23 cellular contexts compared by ENCODE assay signal in the genomic region with DNA sequence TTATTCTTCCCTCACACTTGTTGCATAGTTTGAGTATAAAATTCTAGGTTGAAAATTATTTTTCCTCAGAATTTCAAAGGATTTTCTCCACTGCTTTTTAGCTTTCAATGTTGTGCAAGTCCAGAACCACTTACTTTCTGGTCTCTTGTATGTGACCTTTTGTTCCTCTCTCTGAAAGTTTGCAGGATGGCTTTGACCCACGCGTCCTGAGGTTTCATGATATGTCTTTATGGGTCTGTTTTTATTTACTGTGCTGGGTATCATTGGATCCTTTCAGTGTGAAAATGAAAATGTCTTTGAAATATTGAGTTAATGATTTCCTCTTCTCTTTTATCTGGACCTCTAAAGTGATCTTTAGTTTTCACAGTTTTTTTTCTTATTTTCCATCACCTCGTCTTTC. TPM values are rescaled to one million over a fixed set of nuclear protein-coding genes. Genes with fewer than 3 reads are reported as not detected.
A peak's percentile ranks its signal among the peaks of the same experiment; 100 is the strongest.
DNase-seq lines count a peak whose midpoint lies in the region; FAIRE-seq and TF ChIP-seq lines count a peak whose summit lies in the region.
"Had no signal": no experiment of that assay in that cellular context is flagged by ENCODE, and none has a peak within 500 bp of the region (broad histone marks: within the 10 kb centered on the region; RNA-seq: fewer than 3 reads in every experiment).

No MANE protein-coding gene starts in this region.

- H3K4me3 ChIP-seq in breast epithelium (no peak overlapping the region), astrocyte (ENCODE audit: insufficient read depth, low read depth, low read length) (no peak overlapping the region), keratinocyte (ENCODE audit: control insufficient read depth in 2 of 3, extremely low read depth in 1 of 3, insufficient read depth in 2 of 3, low read depth in 1 of 3, low read length in 3 of 3) (peak overlapping the region in 1 of 3 experiments; percentile 5)
- H3K4me3 ChIP-seq in CD4-positive, alpha-beta memory T cell (ENCODE audit: low read length in 2 of 2) = no peak overlapping the region
- H3K4me3 ChIP-seq: ascending aorta; BLaER1 treated with 17β-estradiol and CSF1 and Interleukin-3, amounts not matched to agents 10 nM and 100 nM; colonic mucosa; skin epidermis had no signal

- dilution Hi-C loops in keratinocyte (cut with MboI; ENCODE audit: extremely low pct_ligation_motif_present, low sequenced_read_pairs) = no loop called here

- H3K9me3 Mint-ChIP-seq in MCF 10A (ENCODE audit: unreplicated experiment) (peaks cover 14% of the 10 kb centered on the region), astrocyte (ENCODE audit: unreplicated experiment) (no peaks in the 10 kb centered on the region)
- H3K9me3 Mint-ChIP-seq in CD4-positive, alpha-beta memory T cell = no peaks in the 10 kb centered on the region

- H3K9me1 ChIP-seq in keratinocyte (ENCODE audit: control insufficient read depth, extremely low read depth, insufficient read depth, low read length) = no peaks in the 10 kb centered on the region

- H3K4me3 Mint-ChIP-seq in MCF 10A (ENCODE audit: unreplicated experiment) (no peak overlapping the region), astrocyte (ENCODE audit: unreplicated experiment) (no peak overlapping the region)
- H3K4me3 Mint-ChIP-seq in CD4-positive, alpha-beta memory T cell = peak overlapping the region in 1 of 8 donors; percentile 3
- H3K4me3 Mint-ChIP-seq: activated CD4-positive, alpha-beta T cell treated with anti-CD3 and anti-CD28 coated beads, Interleukin-2, amount 10 ng/mL, durations not matched to agents 7 days and 5 days; neural crest cell had no signal

- no peak overlapping the region for H2AFZ ChIP-seq in astrocyte (ENCODE audit: low read depth, low read length)
- no peak overlapping the region for H2AFZ ChIP-seq in keratinocyte (ENCODE audit: control insufficient read depth, low read length)

- in situ Hi-C loops in GM13976 (cut with MboI; ENCODE audit: low sequenced_read_pairs, unreplicated experiment) = no loop called here

- no peak for FAIRE-seq in astrocyte (lab: Jason Lieb, UNC)
- no peak for FAIRE-seq in keratinocyte (lab: Jason Lieb, UNC)
- no peak for FAIRE-seq in D721Med (lab: Jason Lieb, UNC)
- FAIRE-seq: frontal cortex, GM12891 had no signal

- H3K27ac Mint-ChIP-seq in MCF 10A (ENCODE audit: low read depth, unreplicated experiment) (peak overlapping the region; percentile 92), astrocyte (ENCODE audit: unreplicated experiment) (peak overlapping the region; percentile 16)
- H3K27ac Mint-ChIP-seq in CD4-positive, alpha-beta memory T cell = peak overlapping the region in 2 of 7 donors; percentile 0 to 58

- CTCF ChIA-PET in MCF 10A (lab: Yijun Ruan, JAX) = interaction anchor here (1.1 to 1.6 kb wide), 2 partner anchors 196 to 218 kb away, joined by 3 read pairs; no protein-coding TSS in a partner anchor
- CTCF ChIA-PET in CD4-positive, alpha-beta memory T cell (lab: Charles Lee; ENCODE audit: partially characterized antibody) = interaction anchor here (1.7 kb wide), 1 partner anchor 13 kb away, joined by 5 read pairs; no protein-coding TSS in a partner anchor

- intact Hi-C loops in MCF 10A (cut with micrococcal nuclease) = no loop called here
- intact Hi-C loops in breast epithelium (cut with DNase I; ENCODE audit: low total_unique reads) = no loop called here
- intact Hi-C loops in CD4-positive, alpha-beta memory T cell (cut with micrococcal nuclease) = no loop called here

- no peak for TF ChIP-seq CTCF in MCF 10A (IDR thresholded peaks at IDR 0.05; ENCODE audit: unreplicated experiment)
- no peak for TF ChIP-seq CTCF in breast epithelium (IDR thresholded peaks at IDR 0.05)
- no peak for TF ChIP-seq CTCF in astrocyte (IDR thresholded peaks at IDR 0.05; ENCODE audit: insufficient read depth, low read depth, low read length)
- TF ChIP-seq CTCF in keratinocyte (optimal IDR thresholded peaks at IDR 0.05 in 1 of 3, IDR thresholded peaks at IDR 0.05 in 1 of 3, conservative IDR thresholded peaks at IDR 0.05 in 1 of 3; ENCODE audit: extremely low read depth in 1 of 3, insufficient read depth in 2 of 3, low read length in 3 of 3) = no peak
- TF ChIP-seq CTCF in D721Med (IDR thresholded peaks at IDR 0.05; ENCODE audit: insufficient read depth, missing control alignments) = no peak
- no peak for TF ChIP-seq CTCF in GM13976 (IDR thresholded peaks at IDR 0.05; ENCODE audit: borderline replicate concordance, control extremely low read depth, extremely low read depth, insufficient read depth, missing control alignments)

- no peaks in the 10 kb centered on the region for H3K27me3 ChIP-seq in breast epithelium
- H3K27me3 ChIP-seq in astrocyte (ENCODE audit: insufficient read depth, low read length) = no peaks in the 10 kb centered on the region
- H3K27me3 ChIP-seq in keratinocyte (ENCODE audit: control insufficient read depth, extremely low read depth, insufficient read depth, low read length) = no peaks in the 10 kb centered on the region
- no peaks in the 10 kb centered on the region for H3K27me3 ChIP-seq in CD4-positive, alpha-beta memory T cell (ENCODE audit: insufficient read depth, low read length)
- H3K27me3 ChIP-seq: ascending aorta; BLaER1 treated with 17β-estradiol and CSF1 and Interleukin-3, amounts not matched to agents 10 nM and 100 nM; colonic mucosa had no signal

- peaks cover 6% of the 10 kb centered on the region for H4K20me1 ChIP-seq in astrocyte (ENCODE audit: insufficient read depth, low read length)
- no peaks in the 10 kb centered on the region for H4K20me1 ChIP-seq in keratinocyte (ENCODE audit: control insufficient read depth, extremely low read depth, insufficient read depth, low read length)
- H4K20me1 ChIP-seq: BLaER1 treated with 17β-estradiol and CSF1 and Interleukin-3, amounts not matched to agents 10 nM and 100 nM had no signal

- H3K4me1 ChIP-seq in breast epithelium (no peaks in the 10 kb centered on the region), astrocyte (ENCODE audit: insufficient read depth, low read length) (peaks cover 8% of the 10 kb centered on the region), keratinocyte (ENCODE audit: control insufficient read depth, extremely low read depth, insufficient read depth, low read length) (peaks cover 33% of the 10 kb centered on the region)
- peaks cover 7% of the 10 kb centered on the region for H3K4me1 ChIP-seq in CD4-positive, alpha-beta memory T cell (ENCODE audit: insufficient read depth, low read length)
- H3K4me1 ChIP-seq: colonic mucosa had no signal

- H3K27ac ChIP-seq in breast epithelium (no peak overlapping the region), astrocyte (ENCODE audit: low read depth, low read length) (no peak overlapping the region), keratinocyte (ENCODE audit: control insufficient read depth, insufficient read depth, low read length) (peak overlapping the region; percentile 84)
- no peak overlapping the region for H3K27ac ChIP-seq in CD4-positive, alpha-beta memory T cell (ENCODE audit: low read depth, low read length)
- H3K27ac ChIP-seq: ascending aorta; BLaER1 treated with 17β-estradiol and CSF1 and Interleukin-3, amounts not matched to agents 10 nM and 100 nM; colonic mucosa had no signal

- TF ChIP-seq POLR2A in breast epithelium (IDR thresholded peaks at IDR 0.05) = no peak

- POLR2A ChIA-PET in MCF 10A (lab: Yijun Ruan, JAX) = interaction anchor here (1.0 to 6.9 kb wide), 11 partner anchors 12 to 119 kb away, joined by 3 to 55 read pairs (median 4); partner anchors contain the start of gene C1GALT1
- POLR2A ChIA-PET in CD4-positive, alpha-beta memory T cell (lab: Charles Lee; ENCODE audit: partially characterized antibody) = no interaction called here

- H3K36me3 ChIP-seq in breast epithelium = no peaks in the 10 kb centered on the region
- no peaks in the 10 kb centered on the region for H3K36me3 ChIP-seq in astrocyte (ENCODE audit: insufficient read depth, low read length)
- H3K36me3 ChIP-seq in keratinocyte (ENCODE audit: control insufficient read depth in 2 of 2, extremely low read depth in 1 of 2, insufficient read depth in 2 of 2, low read length in 2 of 2) = peaks cover 8 to 9% of the 10 kb centered on the region in 2 experiments
- H3K36me3 ChIP-seq in CD4-positive, alpha-beta memory T cell (ENCODE audit: insufficient read depth, low read length) = no peaks in the 10 kb centered on the region
- H3K36me3 ChIP-seq: colonic mucosa had no signal

- H3K36me3 Mint-ChIP-seq in MCF 10A (ENCODE audit: insufficient read depth, unreplicated experiment) (peaks cover 28% of the 10 kb centered on the region), astrocyte (ENCODE audit: low read depth, unreplicated experiment) (peaks cover 4% of the 10 kb centered on the region)
- peaks cover 37 to 53% of the 10 kb centered on the region in 2 donors for H3K36me3 Mint-ChIP-seq in CD4-positive, alpha-beta memory T cell

- H3K9me3 ChIP-seq in breast epithelium (no peaks in the 10 kb centered on the region), astrocyte (ENCODE audit: insufficient read depth, low read depth, low read length) (no peaks in the 10 kb centered on the region), keratinocyte (ENCODE audit: control insufficient read depth, low read depth, low read length) (no peaks in the 10 kb centered on the region)
- H3K9me3 ChIP-seq in CD4-positive, alpha-beta memory T cell (ENCODE audit: control insufficient read depth in 1 of 2, low read length in 2 of 2) = no peaks in the 10 kb centered on the region
- H3K9me3 ChIP-seq: colonic mucosa had no signal

- H3K4me2 ChIP-seq in astrocyte (ENCODE audit: low read length) (no peak overlapping the region), keratinocyte (ENCODE audit: control insufficient read depth, extremely low read depth, insufficient read depth, low read depth, low read length) (no peak overlapping the region)
- H3K4me2 ChIP-seq: BLaER1 treated with 17β-estradiol and CSF1 and Interleukin-3, amounts not matched to agents 10 nM and 100 nM had no signal

- H3K9ac ChIP-seq in astrocyte (ENCODE audit: low read length) (no peak overlapping the region), keratinocyte (ENCODE audit: control insufficient read depth, extremely low read depth, insufficient read depth, low read length) (no peak overlapping the region)
- H3K9ac ChIP-seq: BLaER1 treated with 17β-estradiol and CSF1 and Interleukin-3, amounts not matched to agents 10 nM and 100 nM had no signal

- H3K27me3 Mint-ChIP-seq in MCF 10A (ENCODE audit: insufficient read depth, unreplicated experiment) (no peaks in the 10 kb centered on the region), astrocyte (ENCODE audit: low read depth, unreplicated experiment) (no peaks in the 10 kb centered on the region)
- H3K27me3 Mint-ChIP-seq in CD4-positive, alpha-beta memory T cell = no peaks in the 10 kb centered on the region
- H3K27me3 Mint-ChIP-seq: activated CD4-positive, alpha-beta T cell treated with anti-CD3 and anti-CD28 coated beads, Interleukin-2, amount 10 ng/mL, durations not matched to agents 7 days and 5 days had no signal

- BruUV-seq in MCF 10A (replicated peaks; lab: Mats Ljungman, UMichigan) = no TSS peak

- peaks cover 24% of the 10 kb centered on the region for H3K4me1 Mint-ChIP-seq in MCF 10A (ENCODE audit: insufficient read depth, unreplicated experiment)
- H3K4me1 Mint-ChIP-seq in astrocyte (ENCODE audit: low read depth, unreplicated experiment) = peaks cover 17% of the 10 kb centered on the region
- peaks cover 29 to 43% (median 34%) of the 10 kb centered on the region in 4 donors for H3K4me1 Mint-ChIP-seq in CD4-positive, alpha-beta memory T cell
- H3K4me1 Mint-ChIP-seq: neural crest cell had no signal

- DNase-seq in MCF 10A (ENCODE audit: unreplicated experiment) = no peak
- DNase-seq in breast epithelium (ENCODE audit: low spot score in 2 of 2) = no peak
- no peak for DNase-seq in astrocyte (ENCODE audit: low read depth)
- no peak for DNase-seq in keratinocyte (ENCODE audit: low read depth, low spot score)
- DNase-seq in CD4-positive, alpha-beta memory T cell = no peak
- DNase-seq in GM19238 (ENCODE audit: insufficient read length, low spot score) = no peak
- DNase-seq in D721Med (ENCODE audit: insufficient read length, low spot score) = no peak
- no peak for DNase-seq in GM13976 (ENCODE audit: low spot score)
- DNase-seq: activated CD4-positive, alpha-beta T cell treated with anti-CD3 and anti-CD28 coated beads, Interleukin-2, amount 10 ng/mL, durations not matched to agents 7 days and 5 days; activated CD8-positive, alpha-beta memory T cell treated with anti-CD3 and anti-CD28 coated beads, Interleukin-2, amount 50 U/mL, for 48 hours; activated gamma-delta T cell; colonic mucosa; left cardiac atrium; MV-4-11; NCI-H2029 treated with DMSO at 0.1 percent for 48 hours; RPMI8226; stimulated activated CD4-positive, alpha-beta T cell treated with anti-CD3 and anti-CD28 coated beads, Interleukin-2, amount 100 ng/mL, for 48 hours had no signal

- peaks cover 41% of the 10 kb centered on the region for H3K79me2 ChIP-seq in astrocyte (ENCODE audit: insufficient read depth, low read length)
- peaks cover 23% of the 10 kb centered on the region for H3K79me2 ChIP-seq in keratinocyte (ENCODE audit: control insufficient read depth, insufficient read depth, low read length)

RNA-seq across cellular contexts. Expression of gene C1GALT1, which starts 38.5 kb away (rescaled TPM):
- 30.9 and 39.6 TPM in 2 replicates for total RNA-seq in MCF 10A (2022)
- 10 to 100 TPM; 30.8 to 35.5 (median 34.7) TPM for total RNA-seq in breast epithelium
- 38.6 and 40.0 TPM in 2 replicates for total RNA-seq in astrocyte
- polyA plus RNA-seq in keratinocyte = 30.6 to 44.3 TPM (median 32.7 TPM) in 3 replicates
- 50.8 TPM for polyA plus RNA-seq in keratinocyte (2011; ENCODE audit: low read depth)
- 13.2 and 30.3 TPM in 2 replicates for polyA plus RNA-seq in keratinocyte (2011; cell fraction: cytosol; rRNA removed)
- polyA plus RNA-seq in keratinocyte (2011; cell fraction: nucleus; rRNA removed) = 38.1 and 51.3 TPM in 2 replicates
- polyA plus RNA-seq in keratinocyte (2012; ENCODE audit: low replicate concordance) = 18.1 and 24.4 TPM in 2 replicates
- polyA minus RNA-seq in keratinocyte = 2.3 to 32.5 TPM (median 12.1 TPM) in 3 replicates
- 17.3 TPM for polyA minus RNA-seq in keratinocyte (2011; cell fraction: cytosol; rRNA and poly(A)+ RNA removed)
- polyA minus RNA-seq in keratinocyte (2011; cell fraction: nucleus; rRNA and poly(A)+ RNA removed) = 26.7 and 49.9 TPM in 2 replicates
- 10 to 100 TPM; 54.6 to 54.8 TPM for total RNA-seq in CD4-positive, alpha-beta memory T cell
- polyA plus RNA-seq in CD4-positive, alpha-beta memory T cell = 10 to 100 TPM; 62.4 to 68.5 TPM
